Comparison of ENCODE assay signal across 11 cellular contexts in the genomic region with DNA sequence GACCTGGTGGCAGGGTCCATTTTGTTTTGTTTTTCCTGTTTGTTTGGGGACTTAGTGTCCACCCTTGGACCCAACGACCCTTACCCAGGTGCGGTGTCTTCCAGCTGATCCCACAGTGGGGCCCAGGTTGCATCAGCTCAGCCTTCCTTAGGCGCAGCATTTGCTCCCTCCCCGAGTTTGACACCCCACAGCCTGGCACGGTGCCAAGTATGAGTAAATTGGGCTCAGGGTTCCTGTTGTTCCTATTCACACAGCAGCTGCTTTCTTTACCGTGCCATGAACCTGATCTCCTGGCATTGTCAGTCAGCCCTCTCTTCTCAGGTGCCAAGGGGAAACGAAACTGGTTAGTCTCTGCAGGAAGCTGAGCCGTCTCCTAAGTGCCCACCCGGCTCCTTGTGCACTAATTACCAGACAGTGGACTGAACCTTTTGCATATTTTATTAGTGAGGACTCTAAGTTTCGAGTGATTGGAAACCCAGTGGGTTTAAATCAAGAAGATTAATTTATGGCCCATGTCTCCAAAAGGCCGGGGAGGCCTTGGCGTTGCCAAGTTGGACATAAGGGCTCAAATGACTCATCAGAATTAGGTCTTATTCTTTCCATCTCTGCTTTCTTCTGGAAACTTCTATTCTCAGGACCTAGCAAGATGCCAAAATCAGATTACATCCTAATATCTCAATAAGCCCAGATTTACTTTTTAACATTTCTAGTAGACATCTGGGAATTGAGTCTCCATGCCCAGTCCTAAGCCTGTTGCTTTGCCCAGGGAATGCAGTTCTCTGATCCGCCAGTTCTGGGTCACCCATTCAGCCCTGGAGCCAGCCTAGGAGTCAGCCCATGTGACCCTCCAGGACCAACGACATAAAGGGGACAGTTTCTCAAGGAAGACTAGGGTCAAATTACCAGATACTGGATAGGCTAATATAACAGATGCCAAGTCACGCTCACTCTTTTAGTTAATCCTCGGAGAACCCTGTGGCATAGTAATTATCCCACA.
DNase-seq lines count a peak whose midpoint lies in the region; ATAC-seq and TF ChIP-seq lines count a peak whose summit lies in the region.
"Had no signal": no experiment of that assay in that cellular context is flagged by ENCODE, and none has a peak within 500 bp of the region (broad histone marks: within the 10 kb centered on the region; RNA-seq: fewer than 3 reads in every experiment).

No MANE protein-coding gene starts in this region.

- TF ChIP-seq CTCF in esophagus muscularis mucosa (IDR thresholded peaks at IDR 0.05), result no peak
- no peak for TF ChIP-seq CTCF in left lung (IDR thresholded peaks at IDR 0.05)

- peaks cover 0 to 2% (median 0%) of the 10 kb centered on the region in 4 donors for H3K27me3 ChIP-seq in esophagus muscularis mucosa
- H3K27me3 ChIP-seq in left lung, result no peaks in the 10 kb centered on the region

- ATAC-seq in sciatic nerve, result peak; percentile 49
- no peak for ATAC-seq in left lung
- no peak for ATAC-seq in HG03457 (IDR thresholded peaks at IDR 0.05; ENCODE audit: unreplicated experiment)

- no peak for TF ChIP-seq POLR2A in esophagus muscularis mucosa (IDR thresholded peaks at IDR 0.05; ENCODE audit: low read depth)

- 74% methylated on average over 13 of the region's 16 CpGs for whole genome bisulfite sequencing in esophagus muscularis mucosa

- TF ChIP-seq EP300 in esophagus muscularis mucosa (IDR thresholded peaks at IDR 0.05), result no peak

- H3K4me1 ChIP-seq in esophagus muscularis mucosa (peaks cover 0 to 9% (median 4%) of the 10 kb centered on the region in 4 donors), left lung (no peaks in the 10 kb centered on the region)

- intact Hi-C loops in esophagus muscularis mucosa (cut with DNase I), result no loop called here
- intact Hi-C loops in sciatic nerve (cut with DNase I), result no loop called here
- intact Hi-C loops in left lung (cut with DNase I), result no loop called here

- H3K27ac ChIP-seq in esophagus muscularis mucosa (replicated peaks in 1 of 4) (peak overlapping the region; percentile 41 to 62 (median 48)), left lung (no peak overlapping the region)

- H3K36me3 ChIP-seq in esophagus muscularis mucosa (no peaks in the 10 kb centered on the region), left lung (no peaks in the 10 kb centered on the region)

- H3K4me3 ChIP-seq in esophagus muscularis mucosa, result peak overlapping the region in 1 of 4 donors; percentile 24
- no peak overlapping the region for H3K4me3 ChIP-seq in left lung

- no peaks in the 10 kb centered on the region for H3K9me3 ChIP-seq in esophagus muscularis mucosa
- H3K9me3 ChIP-seq in left lung, result no peaks in the 10 kb centered on the region

- peak; percentile 85 for DNase-seq in M059J (ENCODE audit: low read depth)
- peak; percentile 35 for DNase-seq in NCI-H748 treated with DMSO at 0.1 percent for 48 hours (lab: John Stamatoyannopoulos, UW)
- DNase-seq in esophagus muscularis mucosa (ENCODE audit: extremely low spot score), result peak; percentile 91
- peak; percentile 67 for DNase-seq in sciatic nerve (ENCODE audit: low spot score)
- no peak for DNase-seq in left lung
- DNase-seq in stimulated activated CD4-positive, alpha-beta T cell treated with anti-CD3 and anti-CD28 coated beads, Interleukin-4, amount 100 ng/mL, for 24 hours, result no peak
- DNase-seq in HPDE6-E6E7 (ENCODE audit: extremely low spot score), result no peak
- DNase-seq: DMS79 treated with DMSO at 0.1 percent for 48 hours; stimulated activated CD8-positive, alpha-beta memory T cell treated with anti-CD3 and anti-CD28 coated beads, Interleukin-4, amount 100 ng/mL, for 48 hours; SW 1271 had no signal

Comparison
In these comparisons a context has a peak if more than half of its experiments do, and no peak if none do; other contexts are left out.
1. DNase-seq: peak in M059J (single experiment), NCI-H748 treated with DMSO at 0.1 percent for 48 hours (single experiment), esophagus muscularis mucosa (single experiment) and sciatic nerve (single experiment); none in left lung (0 of 2), stimulated activated CD4-positive, alpha-beta T cell treated with anti-CD3 and anti-CD28 coated beads, Interleukin-4, amount 100 ng/mL, for 24 hours (single experiment) and HPDE6-E6E7 (single experiment).
2. H3K27ac ChIP-seq: peak in esophagus muscularis mucosa (4 of 4); none in left lung (0 of 2).